Comparison of ENCODE assay signal across 14 cellular contexts in the genomic region with DNA sequence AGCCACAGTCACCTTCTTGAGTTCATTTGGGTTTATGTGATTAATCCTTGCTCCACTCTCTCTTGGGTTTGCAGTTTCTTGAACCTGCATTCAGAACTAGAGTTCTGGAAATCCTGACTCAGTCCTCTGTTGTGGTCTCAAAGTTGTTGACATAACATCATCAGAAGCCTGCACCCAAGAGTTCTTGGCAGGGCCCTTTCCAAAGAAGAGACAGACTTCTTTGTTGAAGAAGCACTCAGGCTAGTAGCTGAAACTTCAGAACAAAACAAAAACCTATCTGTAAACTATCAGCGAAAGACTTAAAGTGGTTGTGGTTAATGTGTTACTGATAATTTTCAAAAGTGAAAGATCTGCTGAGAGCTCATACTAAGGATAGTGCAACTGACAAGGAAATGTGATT.
DNase-seq lines count a peak whose midpoint lies in the region; ATAC-seq and TF ChIP-seq lines count a peak whose summit lies in the region.
"Had no signal": no experiment of that assay in that cellular context is flagged by ENCODE, and none has a peak within 500 bp of the region (broad histone marks: within the 10 kb centered on the region; RNA-seq: fewer than 3 reads in every experiment).

No MANE protein-coding gene starts in this region.

- H3K36me3 ChIP-seq in left ventricle myocardium inferior (no peaks in the 10 kb centered on the region), mucosa of descending colon (ENCODE audit: low read depth) (no peaks in the 10 kb centered on the region), brain microvascular endothelial cell (replicated peaks) (no peaks in the 10 kb centered on the region)

- in situ Hi-C loops in brain microvascular endothelial cell (cut with HindIII; ENCODE audit: low pct_ligation_motif_present, low sequenced_read_pairs): no loop called here

- intact Hi-C loops in activated CD8-positive, alpha-beta T cell treated with anti-CD3 and anti-CD28 coated beads for 36 hours (cut with micrococcal nuclease): no loop called here
- intact Hi-C loops in left ventricle myocardium inferior (cut with micrococcal nuclease) (no loop called here), mucosa of descending colon (cut with DNase I, micrococcal nuclease) (no loop called here)

- H3K9me3 ChIP-seq in left ventricle myocardium inferior (replicated peaks): peaks cover 1% of the 10 kb centered on the region
- peaks cover 1% of the 10 kb centered on the region for H3K9me3 ChIP-seq in mucosa of descending colon

- H3K27me3 ChIP-seq in left ventricle myocardium inferior (ENCODE audit: low read depth) (peaks cover 53% of the 10 kb centered on the region), brain microvascular endothelial cell (replicated peaks) (no peaks in the 10 kb centered on the region)

- no peak overlapping the region for H3K4me3 Mint-ChIP-seq in activated CD8-positive, alpha-beta memory T cell treated with anti-CD3 and anti-CD28 coated beads, Interleukin-2, amount 10 ng/mL, durations not matched to agents 7 days and 5 days
- no peak overlapping the region for H3K4me3 Mint-ChIP-seq in activated CD8-positive, alpha-beta T cell treated with anti-CD3 and anti-CD28 coated beads for 36 hours
- H3K4me3 Mint-ChIP-seq: activated naive CD8-positive, alpha-beta T cell had no signal

- peak; percentile 92 for ATAC-seq in activated CD8-positive, alpha-beta memory T cell treated with anti-CD3 and anti-CD28 coated beads, Interleukin-2, amount 10 ng/mL, durations not matched to agents 7 days and 5 days
- ATAC-seq in HG02981 (IDR thresholded peaks at IDR 0.05; ENCODE audit: unreplicated experiment) (peak; percentile 77), mucosa of descending colon (no peak)
- ATAC-seq in activated CD8-positive, alpha-beta T cell treated with anti-CD3 and anti-CD28 coated beads for 36 hours: peak; percentile 68
- ATAC-seq in stimulated activated naive CD8-positive, alpha-beta T cell treated with anti-CD3 and anti-CD28 coated beads, Interleukin-15, Interleukin-2, amounts not matched to agents 100 U/mL and 50 U/mL, for 24 hours: peak; percentile 52

- no peaks in the 10 kb centered on the region for H3K4me1 ChIP-seq in left ventricle myocardium inferior
- no peaks in the 10 kb centered on the region for H3K4me1 ChIP-seq in mucosa of descending colon (ENCODE audit: low read depth)

- peak; percentile 51 for DNase-seq in activated CD8-positive, alpha-beta memory T cell treated with anti-CD3 and anti-CD28 coated beads, Interleukin-2, amount 10 ng/mL, durations not matched to agents 7 days and 5 days
- DNase-seq in activated CD8-positive, alpha-beta memory T cell treated with anti-CD3 and anti-CD28 coated beads, Interleukin-2, amount 50 U/mL, for 48 hours: no peak
- DNase-seq in activated CD8-positive, alpha-beta T cell treated with anti-CD3 and anti-CD28 coated beads for 36 hours: peak; percentile 33
- no peak for DNase-seq in stimulated activated naive CD8-positive, alpha-beta T cell treated with anti-CD3 and anti-CD28 coated beads, Interleukin-15, Interleukin-2, amounts not matched to agents 100 U/mL and 50 U/mL, for 24 hours
- DNase-seq in left ventricle myocardium inferior: no peak
- DNase-seq in mucosa of descending colon: no peak
- no peak for DNase-seq in brain microvascular endothelial cell
- DNase-seq: ACHN; DMS79 treated with DMSO at 0.1 percent for 48 hours; effector memory CD4-positive, alpha-beta T cell; hippocampal formation; SHP77 had no signal

- no peaks in the 10 kb centered on the region for H3K36me3 Mint-ChIP-seq in activated CD8-positive, alpha-beta memory T cell treated with anti-CD3 and anti-CD28 coated beads, Interleukin-2, amount 10 ng/mL, durations not matched to agents 7 days and 5 days
- no peaks in the 10 kb centered on the region for H3K36me3 Mint-ChIP-seq in activated CD8-positive, alpha-beta T cell treated with anti-CD3 and anti-CD28 coated beads for 36 hours (ENCODE audit: low read depth)
- H3K36me3 Mint-ChIP-seq: activated naive CD8-positive, alpha-beta T cell had no signal

- TF ChIP-seq CTCF in activated CD8-positive, alpha-beta T cell treated with anti-CD3 and anti-CD28 coated beads for 36 hours (IDR thresholded peaks at IDR 0.05): no peak
- TF ChIP-seq CTCF in left ventricle myocardium inferior (IDR thresholded peaks at IDR 0.05; ENCODE audit: borderline replicate concordance) (no peak), mucosa of descending colon (IDR thresholded peaks at IDR 0.05) (no peak), brain microvascular endothelial cell (IDR thresholded peaks at IDR 0.05; ENCODE audit: low read depth, low read length, missing control alignments) (no peak)

- no peaks in the 10 kb centered on the region for H3K9me3 Mint-ChIP-seq in activated CD8-positive, alpha-beta memory T cell treated with anti-CD3 and anti-CD28 coated beads, Interleukin-2, amount 10 ng/mL, durations not matched to agents 7 days and 5 days (ENCODE audit: low read depth)
- H3K9me3 Mint-ChIP-seq in activated CD8-positive, alpha-beta T cell treated with anti-CD3 and anti-CD28 coated beads for 36 hours: no peaks in the 10 kb centered on the region

- H3K27ac ChIP-seq in left ventricle myocardium inferior (replicated peaks) (no peak overlapping the region), brain microvascular endothelial cell (no peak overlapping the region)

- H3K27me3 Mint-ChIP-seq in activated CD8-positive, alpha-beta memory T cell treated with anti-CD3 and anti-CD28 coated beads, Interleukin-2, amount 10 ng/mL, durations not matched to agents 7 days and 5 days: peaks cover 5% of the 10 kb centered on the region
- H3K27me3 Mint-ChIP-seq in activated CD8-positive, alpha-beta T cell treated with anti-CD3 and anti-CD28 coated beads for 36 hours: no peaks in the 10 kb centered on the region
- H3K27me3 Mint-ChIP-seq: activated naive CD8-positive, alpha-beta T cell had no signal

- peaks cover 12% of the 10 kb centered on the region for H3K4me1 Mint-ChIP-seq in activated CD8-positive, alpha-beta memory T cell treated with anti-CD3 and anti-CD28 coated beads, Interleukin-2, amount 10 ng/mL, durations not matched to agents 7 days and 5 days
- peaks cover 7% of the 10 kb centered on the region for H3K4me1 Mint-ChIP-seq in activated CD8-positive, alpha-beta T cell treated with anti-CD3 and anti-CD28 coated beads for 36 hours (ENCODE audit: low read depth)

- H3K4me3 ChIP-seq in left ventricle myocardium inferior (no peak overlapping the region), mucosa of descending colon (no peak overlapping the region), brain microvascular endothelial cell (ENCODE audit: low read depth, low read length) (no peak overlapping the region)

- CTCF ChIA-PET in activated CD8-positive, alpha-beta memory T cell treated with anti-CD3 and anti-CD28 coated beads, Interleukin-2, amount 10 ng/mL, durations not matched to agents 7 days and 5 days (lab: Charles Lee): interaction anchor here (1.7 kb wide), 1 partner anchor 175 kb away, joined by 6 read pairs; no protein-coding TSS in a partner anchor
- CTCF ChIA-PET in activated CD8-positive, alpha-beta T cell treated with anti-CD3 and anti-CD28 coated beads for 36 hours (lab: Charles Lee): interaction anchor here (1.4 kb wide), 1 partner anchor 69 kb away, joined by 3 read pairs; no protein-coding TSS in a partner anchor

- POLR2A ChIA-PET in activated CD8-positive, alpha-beta T cell treated with anti-CD3 and anti-CD28 coated beads for 36 hours (lab: Charles Lee): no interaction called here

- peak overlapping the region; percentile 38 for H3K27ac Mint-ChIP-seq in activated CD8-positive, alpha-beta memory T cell treated with anti-CD3 and anti-CD28 coated beads, Interleukin-2, amount 10 ng/mL, durations not matched to agents 7 days and 5 days
- H3K27ac Mint-ChIP-seq in activated CD8-positive, alpha-beta T cell treated with anti-CD3 and anti-CD28 coated beads for 36 hours: no peak overlapping the region
- H3K27ac Mint-ChIP-seq: activated naive CD8-positive, alpha-beta T cell had no signal

Comparison
In these comparisons a context has a peak if more than half of its experiments do, and no peak if none do; other contexts are left out.
1. DNase-seq: peak in activated CD8-positive, alpha-beta memory T cell treated with anti-CD3 and anti-CD28 coated beads, Interleukin-2, amount 10 ng/mL, durations not matched to agents 7 days and 5 days (single experiment) and activated CD8-positive, alpha-beta T cell treated with anti-CD3 and anti-CD28 coated beads for 36 hours (single experiment); none in activated CD8-positive, alpha-beta memory T cell treated with anti-CD3 and anti-CD28 coated beads, Interleukin-2, amount 50 U/mL, for 48 hours (single experiment), stimulated activated naive CD8-positive, alpha-beta T cell treated with anti-CD3 and anti-CD28 coated beads, Interleukin-15, Interleukin-2, amounts not matched to agents 100 U/mL and 50 U/mL, for 24 hours (single experiment), left ventricle myocardium inferior (single experiment), mucosa of descending colon (0 of 3) and brain microvascular endothelial cell (single experiment).